Comparison of ENCODE assay signal across 1 cellular context in genomic region chr7:150322114-150322832, GRCh38.
TF ChIP-seq lines count a peak whose summit lies in the region.

No MANE protein-coding gene starts in this region.

TF ChIP-seq in K562, 482 proteins besides CTCF, POLR2A, EP300 and RAD21 (continued from another document and continues in another):
- TF ChIP-seq PBX2 (CRISPR knock-in tag; IDR thresholded peaks at IDR 0.05; ENCODE audit: low read depth) (no peak), PBX2 (tag; conservative IDR thresholded peaks at IDR 0.05; ENCODE audit: low read depth) (peak; percentile 43; the same call in 1 of the 2 replicates), GATAD2B (IDR thresholded peaks at IDR 0.05; ENCODE audit: borderline replicate concordance) (no peak), ZNF140 (CRISPR knock-in tag; IDR thresholded peaks at IDR 0.05) (no peak), MEF2A (IDR thresholded peaks at IDR 0.05; ENCODE audit: control insufficient read depth, low read depth, low read length) (no peak), ZNF121 (CRISPR knock-in tag; conservative IDR thresholded peaks at IDR 0.05) (no peak), RNF2 (IDR thresholded peaks at IDR 0.05) (no peak), ADNP (tag; IDR thresholded peaks at IDR 0.05) (no peak), ZC3H4 (CRISPR knock-in tag; IDR thresholded peaks at IDR 0.05; ENCODE audit: borderline replicate concordance) (no peak), SRSF9 (IDR thresholded peaks at IDR 0.05; ENCODE audit: borderline replicate concordance, low read depth, low read length) (no peak), RNF219 (CRISPR knock-in tag; IDR thresholded peaks at IDR 0.05) (peak; percentile 85; the same call in 1 of the 2 replicates), ARID2 (IDR thresholded peaks at IDR 0.05) (no peak), ZNF75A (CRISPR knock-in tag; IDR thresholded peaks at IDR 0.05) (no peak), TRIM24 (IDR thresholded peaks at IDR 0.05) (no peak), SETDB1 (IDR thresholded peaks at IDR 0.05; ENCODE audit: low read length) (no peak), TAF9B (IDR thresholded peaks at IDR 0.05; ENCODE audit: partially characterized antibody) (no peak), CBFA2T3 (IDR thresholded peaks at IDR 0.05) (peak; percentile 52; the same call in 1 of the 2 replicates), SMAD2 (IDR thresholded peaks at IDR 0.05; ENCODE audit: low read depth, low read length) (no peak), ZNF696 (CRISPR knock-in tag; conservative IDR thresholded peaks at IDR 0.05) (no peak), ZNF3 (CRISPR knock-in tag; IDR thresholded peaks at IDR 0.05) (no peak), ELK3 (CRISPR knock-in tag; IDR thresholded peaks at IDR 0.05) (no peak), ESRRB (CRISPR knock-in tag; IDR thresholded peaks at IDR 0.05; ENCODE audit: borderline replicate concordance) (no peak), HMG20A (CRISPR knock-in tag; conservative IDR thresholded peaks at IDR 0.05) (no peak)
- TF ChIP-seq, protein P1, sequence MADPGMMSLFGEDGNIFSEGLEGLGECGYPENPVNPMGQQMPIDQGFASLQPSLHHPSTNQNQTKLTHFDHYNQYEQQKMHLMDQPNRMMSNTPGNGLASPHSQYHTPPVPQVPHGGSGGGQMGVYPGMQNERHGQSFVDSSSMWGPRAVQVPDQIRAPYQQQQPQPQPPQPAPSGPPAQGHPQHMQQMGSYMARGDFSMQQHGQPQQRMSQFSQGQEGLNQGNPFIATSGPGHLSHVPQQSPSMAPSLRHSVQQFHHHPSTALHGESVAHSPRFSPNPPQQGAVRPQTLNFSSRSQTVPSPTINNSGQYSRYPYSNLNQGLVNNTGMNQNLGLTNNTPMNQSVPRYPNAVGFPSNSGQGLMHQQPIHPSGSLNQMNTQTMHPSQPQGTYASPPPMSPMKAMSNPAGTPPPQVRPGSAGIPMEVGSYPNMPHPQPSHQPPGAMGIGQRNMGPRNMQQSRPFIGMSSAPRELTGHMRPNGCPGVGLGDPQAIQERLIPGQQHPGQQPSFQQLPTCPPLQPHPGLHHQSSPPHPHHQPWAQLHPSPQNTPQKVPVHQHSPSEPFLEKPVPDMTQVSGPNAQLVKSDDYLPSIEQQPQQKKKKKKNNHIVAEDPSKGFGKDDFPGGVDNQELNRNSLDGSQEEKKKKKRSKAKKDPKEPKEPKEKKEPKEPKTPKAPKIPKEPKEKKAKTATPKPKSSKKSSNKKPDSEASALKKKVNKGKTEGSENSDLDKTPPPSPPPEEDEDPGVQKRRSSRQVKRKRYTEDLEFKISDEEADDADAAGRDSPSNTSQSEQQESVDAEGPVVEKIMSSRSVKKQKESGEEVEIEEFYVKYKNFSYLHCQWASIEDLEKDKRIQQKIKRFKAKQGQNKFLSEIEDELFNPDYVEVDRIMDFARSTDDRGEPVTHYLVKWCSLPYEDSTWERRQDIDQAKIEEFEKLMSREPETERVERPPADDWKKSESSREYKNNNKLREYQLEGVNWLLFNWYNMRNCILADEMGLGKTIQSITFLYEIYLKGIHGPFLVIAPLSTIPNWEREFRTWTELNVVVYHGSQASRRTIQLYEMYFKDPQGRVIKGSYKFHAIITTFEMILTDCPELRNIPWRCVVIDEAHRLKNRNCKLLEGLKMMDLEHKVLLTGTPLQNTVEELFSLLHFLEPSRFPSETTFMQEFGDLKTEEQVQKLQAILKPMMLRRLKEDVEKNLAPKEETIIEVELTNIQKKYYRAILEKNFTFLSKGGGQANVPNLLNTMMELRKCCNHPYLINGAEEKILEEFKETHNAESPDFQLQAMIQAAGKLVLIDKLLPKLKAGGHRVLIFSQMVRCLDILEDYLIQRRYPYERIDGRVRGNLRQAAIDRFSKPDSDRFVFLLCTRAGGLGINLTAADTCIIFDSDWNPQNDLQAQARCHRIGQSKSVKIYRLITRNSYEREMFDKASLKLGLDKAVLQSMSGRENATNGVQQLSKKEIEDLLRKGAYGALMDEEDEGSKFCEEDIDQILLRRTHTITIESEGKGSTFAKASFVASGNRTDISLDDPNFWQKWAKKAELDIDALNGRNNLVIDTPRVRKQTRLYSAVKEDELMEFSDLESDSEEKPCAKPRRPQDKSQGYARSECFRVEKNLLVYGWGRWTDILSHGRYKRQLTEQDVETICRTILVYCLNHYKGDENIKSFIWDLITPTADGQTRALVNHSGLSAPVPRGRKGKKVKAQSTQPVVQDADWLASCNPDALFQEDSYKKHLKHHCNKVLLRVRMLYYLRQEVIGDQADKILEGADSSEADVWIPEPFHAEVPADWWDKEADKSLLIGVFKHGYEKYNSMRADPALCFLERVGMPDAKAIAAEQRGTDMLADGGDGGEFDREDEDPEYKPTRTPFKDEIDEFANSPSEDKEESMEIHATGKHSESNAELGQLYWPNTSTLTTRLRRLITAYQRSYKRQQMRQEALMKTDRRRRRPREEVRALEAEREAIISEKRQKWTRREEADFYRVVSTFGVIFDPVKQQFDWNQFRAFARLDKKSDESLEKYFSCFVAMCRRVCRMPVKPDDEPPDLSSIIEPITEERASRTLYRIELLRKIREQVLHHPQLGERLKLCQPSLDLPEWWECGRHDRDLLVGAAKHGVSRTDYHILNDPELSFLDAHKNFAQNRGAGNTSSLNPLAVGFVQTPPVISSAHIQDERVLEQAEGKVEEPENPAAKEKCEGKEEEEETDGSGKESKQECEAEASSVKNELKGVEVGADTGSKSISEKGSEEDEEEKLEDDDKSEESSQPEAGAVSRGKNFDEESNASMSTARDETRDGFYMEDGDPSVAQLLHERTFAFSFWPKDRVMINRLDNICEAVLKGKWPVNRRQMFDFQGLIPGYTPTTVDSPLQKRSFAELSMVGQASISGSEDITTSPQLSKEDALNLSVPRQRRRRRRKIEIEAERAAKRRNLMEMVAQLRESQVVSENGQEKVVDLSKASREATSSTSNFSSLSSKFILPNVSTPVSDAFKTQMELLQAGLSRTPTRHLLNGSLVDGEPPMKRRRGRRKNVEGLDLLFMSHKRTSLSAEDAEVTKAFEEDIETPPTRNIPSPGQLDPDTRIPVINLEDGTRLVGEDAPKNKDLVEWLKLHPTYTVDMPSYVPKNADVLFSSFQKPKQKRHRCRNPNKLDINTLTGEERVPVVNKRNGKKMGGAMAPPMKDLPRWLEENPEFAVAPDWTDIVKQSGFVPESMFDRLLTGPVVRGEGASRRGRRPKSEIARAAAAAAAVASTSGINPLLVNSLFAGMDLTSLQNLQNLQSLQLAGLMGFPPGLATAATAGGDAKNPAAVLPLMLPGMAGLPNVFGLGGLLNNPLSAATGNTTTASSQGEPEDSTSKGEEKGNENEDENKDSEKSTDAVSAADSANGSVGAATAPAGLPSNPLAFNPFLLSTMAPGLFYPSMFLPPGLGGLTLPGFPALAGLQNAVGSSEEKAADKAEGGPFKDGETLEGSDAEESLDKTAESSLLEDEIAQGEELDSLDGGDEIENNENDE (IDR thresholded peaks at IDR 0.05; ENCODE audit: low read depth, low read length), result no peak
- TF ChIP-seq, protein P2, sequence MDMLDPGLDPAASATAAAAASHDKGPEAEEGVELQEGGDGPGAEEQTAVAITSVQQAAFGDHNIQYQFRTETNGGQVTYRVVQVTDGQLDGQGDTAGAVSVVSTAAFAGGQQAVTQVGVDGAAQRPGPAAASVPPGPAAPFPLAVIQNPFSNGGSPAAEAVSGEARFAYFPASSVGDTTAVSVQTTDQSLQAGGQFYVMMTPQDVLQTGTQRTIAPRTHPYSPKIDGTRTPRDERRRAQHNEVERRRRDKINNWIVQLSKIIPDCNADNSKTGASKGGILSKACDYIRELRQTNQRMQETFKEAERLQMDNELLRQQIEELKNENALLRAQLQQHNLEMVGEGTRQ (CRISPR knock-in tag; IDR thresholded peaks at IDR 0.05), result no peak
- TF ChIP-seq, protein P3, sequence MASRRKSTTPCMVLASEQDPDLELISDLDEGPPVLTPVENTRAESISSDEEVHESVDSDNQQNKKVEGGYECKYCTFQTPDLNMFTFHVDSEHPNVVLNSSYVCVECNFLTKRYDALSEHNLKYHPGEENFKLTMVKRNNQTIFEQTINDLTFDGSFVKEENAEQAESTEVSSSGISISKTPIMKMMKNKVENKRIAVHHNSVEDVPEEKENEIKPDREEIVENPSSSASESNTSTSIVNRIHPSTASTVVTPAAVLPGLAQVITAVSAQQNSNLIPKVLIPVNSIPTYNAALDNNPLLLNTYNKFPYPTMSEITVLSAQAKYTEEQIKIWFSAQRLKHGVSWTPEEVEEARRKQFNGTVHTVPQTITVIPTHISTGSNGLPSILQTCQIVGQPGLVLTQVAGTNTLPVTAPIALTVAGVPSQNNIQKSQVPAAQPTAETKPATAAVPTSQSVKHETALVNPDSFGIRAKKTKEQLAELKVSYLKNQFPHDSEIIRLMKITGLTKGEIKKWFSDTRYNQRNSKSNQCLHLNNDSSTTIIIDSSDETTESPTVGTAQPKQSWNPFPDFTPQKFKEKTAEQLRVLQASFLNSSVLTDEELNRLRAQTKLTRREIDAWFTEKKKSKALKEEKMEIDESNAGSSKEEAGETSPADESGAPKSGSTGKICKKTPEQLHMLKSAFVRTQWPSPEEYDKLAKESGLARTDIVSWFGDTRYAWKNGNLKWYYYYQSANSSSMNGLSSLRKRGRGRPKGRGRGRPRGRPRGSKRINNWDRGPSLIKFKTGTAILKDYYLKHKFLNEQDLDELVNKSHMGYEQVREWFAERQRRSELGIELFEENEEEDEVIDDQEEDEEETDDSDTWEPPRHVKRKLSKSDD (conservative IDR thresholded peaks at IDR 0.05; ENCODE audit: low read length), result no peak
- TF ChIP-seq, protein P4, sequence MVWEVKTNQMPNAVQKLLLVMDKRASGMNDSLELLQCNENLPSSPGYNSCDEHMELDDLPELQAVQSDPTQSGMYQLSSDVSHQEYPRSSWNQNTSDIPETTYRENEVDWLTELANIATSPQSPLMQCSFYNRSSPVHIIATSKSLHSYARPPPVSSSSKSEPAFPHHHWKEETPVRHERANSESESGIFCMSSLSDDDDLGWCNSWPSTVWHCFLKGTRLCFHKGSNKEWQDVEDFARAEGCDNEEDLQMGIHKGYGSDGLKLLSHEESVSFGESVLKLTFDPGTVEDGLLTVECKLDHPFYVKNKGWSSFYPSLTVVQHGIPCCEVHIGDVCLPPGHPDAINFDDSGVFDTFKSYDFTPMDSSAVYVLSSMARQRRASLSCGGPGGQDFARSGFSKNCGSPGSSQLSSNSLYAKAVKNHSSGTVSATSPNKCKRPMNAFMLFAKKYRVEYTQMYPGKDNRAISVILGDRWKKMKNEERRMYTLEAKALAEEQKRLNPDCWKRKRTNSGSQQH (CRISPR knock-in tag; IDR thresholded peaks at IDR 0.05), result no peak
